ENCODE assay signal across 25 cellular contexts in the genomic region with DNA sequence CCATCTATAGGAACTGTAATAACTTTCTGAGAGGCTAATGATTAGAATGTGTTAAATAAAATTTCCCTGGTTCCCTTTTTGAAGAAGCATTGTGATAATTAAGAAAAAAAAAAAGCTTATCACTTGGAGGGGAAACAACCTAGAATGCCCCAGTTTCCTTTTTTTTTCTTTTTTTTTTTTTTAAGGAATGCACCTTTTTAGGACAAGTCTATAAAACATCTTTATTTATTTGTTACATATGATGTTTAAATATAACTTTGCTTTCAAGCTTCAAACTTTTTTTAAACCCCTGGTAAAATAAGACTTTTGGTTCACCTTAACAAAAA. TPM values are rescaled to one million over a fixed set of nuclear protein-coding genes. Genes with fewer than 3 reads are reported as not detected.
DNase-seq lines count a peak whose midpoint lies in the region; ATAC-seq and TF ChIP-seq lines count a peak whose summit lies in the region.
"Had no signal": no experiment of that assay in that cellular context is flagged by ENCODE, and none has a peak within 500 bp of the region (broad histone marks: within the 10 kb centered on the region; RNA-seq: fewer than 3 reads in every experiment).

No MANE protein-coding gene starts in this region.

- CTCF ChIA-PET in mammary epithelial cell (lab: Charles Lee; ENCODE audit: low non-redundant PET), result no interaction called here

- no peak overlapping the region for H2AFZ ChIP-seq in mammary epithelial cell (ENCODE audit: low read depth, low read length)

- H3K27me3 ChIP-seq in RWPE2 (ENCODE audit: insufficient read depth, poor library complexity, severe bottlenecking) (no peaks in the 10 kb centered on the region), mammary epithelial cell (ENCODE audit: insufficient read depth, low read length) (no peaks in the 10 kb centered on the region)
- H3K27me3 ChIP-seq: colonic mucosa, pancreas, sigmoid colon had no signal

- H3K9me3 Mint-ChIP-seq in activated naive CD4-positive, alpha-beta T cell treated with anti-CD3 and anti-CD28 coated beads, Interleukin-2, amount 50 U/mL, for 24 hours, result no peaks in the 10 kb centered on the region
- H3K9me3 Mint-ChIP-seq in activated naive CD4-positive, alpha-beta T cell treated with anti-CD3 and anti-CD28 coated beads, Interleukin-2, amount 50 U/mL, for 72 hours, result no peaks in the 10 kb centered on the region
- no peaks in the 10 kb centered on the region for H3K9me3 Mint-ChIP-seq in type B pancreatic cell
- H3K9me3 Mint-ChIP-seq: activated CD4-positive, alpha-beta T cell treated with anti-CD3 and anti-CD28 coated beads, Interleukin-2, amount 10 ng/mL, durations not matched to agents 7 days and 5 days; brain; naive B cell had no signal

- peaks cover 18% of the 10 kb centered on the region for H3K4me1 Mint-ChIP-seq in activated naive CD4-positive, alpha-beta T cell treated with anti-CD3 and anti-CD28 coated beads, Interleukin-2, amount 50 U/mL, for 24 hours
- peaks cover 16% of the 10 kb centered on the region for H3K4me1 Mint-ChIP-seq in type B pancreatic cell (ENCODE audit: unreplicated experiment)
- H3K4me1 Mint-ChIP-seq: CD14-positive monocyte, naive B cell had no signal

- H3K27ac ChIP-seq in RWPE2 (ENCODE audit: poor library complexity, severe bottlenecking) (peak overlapping the region; percentile 99), mammary epithelial cell (ENCODE audit: insufficient read depth, low read depth, low read length) (peak overlapping the region; percentile 95)
- H3K27ac ChIP-seq: pancreas, sigmoid colon had no signal

- intact Hi-C loops in mammary epithelial cell (cut with micrococcal nuclease), result loop anchor here (5.0 to 10.0 kb wide), 3 partner anchors 227 to 650 kb away; partner anchors contain the start of genes RPL7L1 and TRERF1

- DNase-seq in activated naive CD4-positive, alpha-beta T cell treated with anti-CD3 and anti-CD28 coated beads, Interleukin-2, amount 50 U/mL, for 72 hours (ENCODE audit: low spot score in 2 of 2), result no peak
- DNase-seq in RWPE2 (ENCODE audit: low spot score), result no peak
- no peak for DNase-seq in mammary epithelial cell
- DNase-seq in type B pancreatic cell (ENCODE audit: extremely low spot score, unreplicated experiment), result no peak
- no peak for DNase-seq in GM10266 (ENCODE audit: extremely low spot score)
- DNase-seq: activated CD4-positive, alpha-beta T cell treated with anti-CD3 and anti-CD28 coated beads, Interleukin-2, amount 10 ng/mL, durations not matched to agents 7 days and 5 days; activated naive CD4-positive, alpha-beta T cell treated with anti-CD3 and anti-CD28 coated beads, Interleukin-2, amount 50 U/mL, for 16 hours; activated T-cell treated with anti-CD3 and anti-CD28 coated beads for 4 hours; colonic mucosa; kidney; MV-4-11; naive B cell; NCI-H187 treated with DMSO at 0.1 percent for 48 hours; NCI-H345; NK-92 treated with Interleukin-12 subunit alpha and Interleukin-12 subunit beta, amount 100 ng/mL, for 24 hours; pancreas; sigmoid colon; stimulated activated CD4-positive, alpha-beta T cell treated with anti-CD3 and anti-CD28 coated beads, Interleukin-1b, Interleukin-23, amount 100 ng/mL, for 48 hours had no signal

- peaks cover 12% of the 10 kb centered on the region for H3K36me3 ChIP-seq in RWPE2 (ENCODE audit: low read depth)
- no peaks in the 10 kb centered on the region for H3K36me3 ChIP-seq in mammary epithelial cell (ENCODE audit: insufficient read depth, low read length)
- H3K36me3 ChIP-seq: colonic mucosa, pancreas had no signal

- BruUV-seq in mammary epithelial cell (replicated peaks; lab: Mats Ljungman, UMichigan), result TSS peak; percentile 85

- H3K9ac ChIP-seq in mammary epithelial cell (ENCODE audit: insufficient read depth, low read length), result peak overlapping the region; percentile 63

- no peak for ATAC-seq in activated naive CD4-positive, alpha-beta T cell treated with anti-CD3 and anti-CD28 coated beads, Interleukin-2, amount 50 U/mL, for 72 hours
- ATAC-seq in RWPE2 (ENCODE audit: low read depth) (no peak), GM18519 (IDR thresholded peaks at IDR 0.05; ENCODE audit: low FRiP score, unreplicated experiment) (no peak), GM18868 (IDR thresholded peaks at IDR 0.05; ENCODE audit: unreplicated experiment) (no peak)
- ATAC-seq: pancreas had no signal

- in situ Hi-C loops in mammary epithelial cell (cut with MboI; ENCODE audit: low sequenced_read_pairs in 2 of 2), result loop anchor here in 1 of 2 donors (25.0 kb wide), 1 partner anchor 312 kb away; no protein-coding TSS in a partner anchor

- H3K27me3 Mint-ChIP-seq in activated naive CD4-positive, alpha-beta T cell treated with anti-CD3 and anti-CD28 coated beads, Interleukin-2, amount 50 U/mL, for 24 hours, result no peaks in the 10 kb centered on the region
- H3K27me3 Mint-ChIP-seq in type B pancreatic cell, result no peaks in the 10 kb centered on the region
- H3K27me3 Mint-ChIP-seq: activated CD4-positive, alpha-beta T cell treated with anti-CD3 and anti-CD28 coated beads, Interleukin-2, amount 10 ng/mL, durations not matched to agents 7 days and 5 days; brain; naive B cell had no signal

- dilution Hi-C loops in mammary epithelial cell (cut with HindIII; ENCODE audit: low sequenced_read_pairs), result no loop called here

- H3K4me3 Mint-ChIP-seq in activated naive CD4-positive, alpha-beta T cell treated with anti-CD3 and anti-CD28 coated beads, Interleukin-2, amount 50 U/mL, for 24 hours, result peak overlapping the region; percentile 30
- H3K4me3 Mint-ChIP-seq in type B pancreatic cell, result no peak overlapping the region
- H3K4me3 Mint-ChIP-seq: activated CD4-positive, alpha-beta T cell treated with anti-CD3 and anti-CD28 coated beads, Interleukin-2, amount 10 ng/mL, durations not matched to agents 7 days and 5 days; brain; CD14-positive monocyte; naive B cell had no signal

- TF ChIP-seq CTCF in RWPE2 (IDR thresholded peaks at IDR 0.05; ENCODE audit: poor library complexity, severe bottlenecking) (no peak), mammary epithelial cell (conservative IDR thresholded peaks at IDR 0.05 in 1 of 2, IDR thresholded peaks at IDR 0.05 in 1 of 2; ENCODE audit: extremely low read depth in 1 of 2, insufficient read depth in 1 of 2, low read depth in 1 of 2, low read length in 2 of 2) (no peak), type B pancreatic cell (conservative IDR thresholded peaks at IDR 0.05) (no peak), GM10266 (IDR thresholded peaks at IDR 0.05; ENCODE audit: control insufficient read depth, insufficient read depth, low read depth, missing control alignments) (no peak)

- H3K9me3 ChIP-seq in RWPE2 (ENCODE audit: severe bottlenecking) (no peaks in the 10 kb centered on the region), mammary epithelial cell (replicated peaks; ENCODE audit: insufficient read depth, low read length) (no peaks in the 10 kb centered on the region)
- H3K9me3 ChIP-seq: colonic mucosa, pancreas, sigmoid colon had no signal

- no peaks in the 10 kb centered on the region for H3K36me3 Mint-ChIP-seq in activated naive CD4-positive, alpha-beta T cell treated with anti-CD3 and anti-CD28 coated beads, Interleukin-2, amount 50 U/mL, for 24 hours
- H3K36me3 Mint-ChIP-seq in activated naive CD4-positive, alpha-beta T cell treated with anti-CD3 and anti-CD28 coated beads, Interleukin-2, amount 50 U/mL, for 72 hours, result no peaks in the 10 kb centered on the region
- H3K36me3 Mint-ChIP-seq in type B pancreatic cell, result no peaks in the 10 kb centered on the region
- H3K36me3 Mint-ChIP-seq: naive B cell had no signal

- H3K4me1 ChIP-seq in RWPE2 (ENCODE audit: insufficient read depth, poor library complexity, severe bottlenecking), result peaks cover 59% of the 10 kb centered on the region
- peaks cover 72% of the 10 kb centered on the region for H3K4me1 ChIP-seq in mammary epithelial cell (ENCODE audit: insufficient read depth, low read length)
- H3K4me1 ChIP-seq: colonic mucosa, sigmoid colon had no signal

- no peaks in the 10 kb centered on the region for H3K79me2 ChIP-seq in mammary epithelial cell (ENCODE audit: insufficient read depth, low read length)

- H3K4me3 ChIP-seq in RWPE2 (ENCODE audit: severe bottlenecking) (peak overlapping the region; percentile 27), mammary epithelial cell (replicated peaks in 1 of 3; ENCODE audit: insufficient read depth in 1 of 3, low read depth in 2 of 3, low read length in 3 of 3) (peak overlapping the region in 2 of 3 experiments; percentile 1 to 19)
- H3K4me3 ChIP-seq: colonic mucosa, pancreas, sigmoid colon had no signal

- H3K4me2 ChIP-seq in mammary epithelial cell (ENCODE audit: insufficient read depth, low read depth, low read length), result peak overlapping the region; percentile 73

- no peaks in the 10 kb centered on the region for H4K20me1 ChIP-seq in mammary epithelial cell (ENCODE audit: insufficient read depth, low read length)

- H3K27ac Mint-ChIP-seq in activated naive CD4-positive, alpha-beta T cell treated with anti-CD3 and anti-CD28 coated beads, Interleukin-2, amount 50 U/mL, for 24 hours, result peak overlapping the region; percentile 98
- no peak overlapping the region for H3K27ac Mint-ChIP-seq in activated naive CD4-positive, alpha-beta T cell treated with anti-CD3 and anti-CD28 coated beads, Interleukin-2, amount 50 U/mL, for 72 hours
- H3K27ac Mint-ChIP-seq in type B pancreatic cell, result peak overlapping the region; percentile 77
- H3K27ac Mint-ChIP-seq: activated CD4-positive, alpha-beta T cell treated with anti-CD3 and anti-CD28 coated beads, Interleukin-2, amount 10 ng/mL, durations not matched to agents 7 days and 5 days; naive B cell had no signal

RNA-seq across cellular contexts. Expression of gene MRPS10, which starts 7.3 kb away (rescaled TPM):
- total RNA-seq in activated naive CD4-positive, alpha-beta T cell treated with anti-CD3 and anti-CD28 coated beads, Interleukin-2, amount 50 U/mL, for 72 hours, result 10 to 100 TPM; 30.8 to 37.4 TPM
- total RNA-seq in mammary epithelial cell, result 10 to 100 TPM; 41.2 to 50.9 TPM
- polyA plus RNA-seq in mammary epithelial cell, result 51.2 TPM
- 13.8 TPM for polyA minus RNA-seq in mammary epithelial cell
- 27.3 and 29.0 TPM in 2 replicates for total RNA-seq in type B pancreatic cell (ENCODE audit: low replicate concordance)

RNA-seq across cellular contexts. Expression of gene GUCA1B, which starts 30.2 kb away (rescaled TPM):
- total RNA-seq in activated naive CD4-positive, alpha-beta T cell treated with anti-CD3 and anti-CD28 coated beads, Interleukin-2, amount 50 U/mL, for 72 hours, result 1 to 10 TPM; 2.7 to 7.6 TPM
- under 1 TPM in 1 of 2 donors, not detected in 1; 0.17 TPM for total RNA-seq in mammary epithelial cell
- polyA plus RNA-seq in mammary epithelial cell, result 0.39 TPM
- polyA minus RNA-seq in mammary epithelial cell, result not detected
- 0.67 and 1.1 TPM in 2 replicates for total RNA-seq in type B pancreatic cell (ENCODE audit: low replicate concordance)
- total RNA-seq: fibroblast of villous mesenchyme had no signal

RNA-seq across cellular contexts. Expression of gene GUCA1A, which starts 51.8 kb away (rescaled TPM):
- under 1 TPM; 0.14 to 0.37 TPM for total RNA-seq in activated naive CD4-positive, alpha-beta T cell treated with anti-CD3 and anti-CD28 coated beads, Interleukin-2, amount 50 U/mL, for 72 hours
- not detected for total RNA-seq in mammary epithelial cell
- polyA plus RNA-seq in mammary epithelial cell, result not detected
- not detected for polyA minus RNA-seq in mammary epithelial cell
- total RNA-seq in type B pancreatic cell (ENCODE audit: low replicate concordance), result 0.41 and 0.57 TPM in 2 replicates
- total RNA-seq: activated CD4-positive, alpha-beta T cell treated with anti-CD3 and anti-CD28 coated beads, Interleukin-2, amount 10 ng/mL, durations not matched to agents 7 days and 5 days; colonic mucosa; fibroblast of villous mesenchyme; kidney; lung microvascular endothelial cell had no signal
- polyA plus RNA-seq: CD14-positive monocyte, pancreas had no signal

Comparison
In these comparisons a context has a peak if more than half of its experiments do, and no peak if none do; other contexts are left out.
1. H3K27ac Mint-ChIP-seq: peak in activated naive CD4-positive, alpha-beta T cell treated with anti-CD3 and anti-CD28 coated beads, Interleukin-2, amount 50 U/mL, for 24 hours (single experiment) and type B pancreatic cell (single experiment); none in activated naive CD4-positive, alpha-beta T cell treated with anti-CD3 and anti-CD28 coated beads, Interleukin-2, amount 50 U/mL, for 72 hours (0 of 2).